ENCODE assay signal across 8 cellular contexts in genomic region chr3:45034612-45035252, GRCh38. TPM values are rescaled to one million over a fixed set of nuclear protein-coding genes. Genes with fewer than 3 reads are reported as not detected.
DNase-seq lines count a peak whose midpoint lies in the region; ATAC-seq and TF ChIP-seq lines count a peak whose summit lies in the region.

No MANE protein-coding gene starts in this region.

- DNase-seq in SKM-1 treated with dmso at 0.1 percent for 144 hours (lab: John Stamatoyannopoulos, UW; ENCODE audit: unreplicated experiment): peak; percentile 81
- peak; percentile 68 to 82 (median 73) for DNase-seq in heart left ventricle
- peak; percentile 40 for DNase-seq in stimulated activated naive B cell treated with anti-CD40 and anti-IgM and Interleukin-4, amounts not matched to agents 10 μg/mL and 1 μg/mL and 100 μg/mL, for 72 hours
- DNase-seq in HuH-7.5 (ENCODE audit: low spot score): no peak
- DNase-seq in mammary epithelial cell: no peak

- H3K4me3 ChIP-seq in heart left ventricle: peak overlapping the region in 1 of 12 donors; percentile 47
- no peak overlapping the region for H3K4me3 ChIP-seq in mammary epithelial cell (replicated peaks in 1 of 3; ENCODE audit: insufficient read depth in 1 of 3, low read depth in 2 of 3, low read length in 3 of 3)

- H3K9ac ChIP-seq in mammary epithelial cell (ENCODE audit: insufficient read depth, low read length): no peak overlapping the region

- H2AFZ ChIP-seq in mammary epithelial cell (ENCODE audit: low read depth, low read length): no peak overlapping the region

- H3K4me2 ChIP-seq in mammary epithelial cell (ENCODE audit: insufficient read depth, low read depth, low read length): no peak overlapping the region

- peak overlapping the region; percentile 5 for H3K27ac Mint-ChIP-seq in stimulated activated naive B cell treated with anti-CD40 and anti-IgM and Interleukin-4, amounts not matched to agents 10 μg/mL and 1 μg/mL and 100 μg/mL, for 72 hours

- peaks cover 13 to 16% of the 10 kb centered on the region in 2 donors for H3K4me1 Mint-ChIP-seq in stimulated activated naive B cell treated with anti-CD40 and anti-IgM and Interleukin-4, amounts not matched to agents 10 μg/mL and 1 μg/mL and 100 μg/mL, for 72 hours

- H3K27ac ChIP-seq in heart left ventricle: peak overlapping the region in 9 of 12 donors; percentile 3 to 88 (median 42)
- no peak overlapping the region for H3K27ac ChIP-seq in mammary epithelial cell (ENCODE audit: insufficient read depth, low read depth, low read length)

- H4K20me1 ChIP-seq in mammary epithelial cell (ENCODE audit: insufficient read depth, low read length): no peaks in the 10 kb centered on the region

- H3K27me3 Mint-ChIP-seq in stimulated activated naive B cell treated with anti-CD40 and anti-IgM and Interleukin-4, amounts not matched to agents 10 μg/mL and 1 μg/mL and 100 μg/mL, for 72 hours: peaks cover 28 to 39% of the 10 kb centered on the region in 2 donors

- H3K4me1 ChIP-seq in heart left ventricle (peaks cover 2 to 60% (median 37%) of the 10 kb centered on the region in 12 donors), mammary epithelial cell (ENCODE audit: insufficient read depth, low read length) (peaks cover 21% of the 10 kb centered on the region)

- TF ChIP-seq POLR2A in heart left ventricle (IDR thresholded peaks at IDR 0.05): no peak

- BruUV-seq in mammary epithelial cell (replicated peaks; lab: Mats Ljungman, UMichigan): no TSS peak

- H3K27me3 ChIP-seq in heart left ventricle: no peaks in the 10 kb centered on the region
- no peaks in the 10 kb centered on the region for H3K27me3 ChIP-seq in mammary epithelial cell (ENCODE audit: insufficient read depth, low read length)

- H3K36me3 Mint-ChIP-seq in stimulated activated naive B cell treated with anti-CD40 and anti-IgM and Interleukin-4, amounts not matched to agents 10 μg/mL and 1 μg/mL and 100 μg/mL, for 72 hours: no peaks in the 10 kb centered on the region

- no peak for TF ChIP-seq CTCF in heart left ventricle (IDR thresholded peaks at IDR 0.05)
- TF ChIP-seq CTCF in mammary epithelial cell (conservative IDR thresholded peaks at IDR 0.05 in 1 of 2, IDR thresholded peaks at IDR 0.05 in 1 of 2; ENCODE audit: extremely low read depth in 1 of 2, insufficient read depth in 1 of 2, low read depth in 1 of 2, low read length in 2 of 2): no peak

- dilution Hi-C loops in mammary epithelial cell (cut with HindIII; ENCODE audit: low sequenced_read_pairs): no loop called here

- CTCF ChIA-PET in mammary epithelial cell (lab: Charles Lee; ENCODE audit: low non-redundant PET): no interaction called here

- H3K36me3 ChIP-seq in heart left ventricle: peaks cover 0 to 33% (median 20%) of the 10 kb centered on the region in 9 donors
- no peaks in the 10 kb centered on the region for H3K36me3 ChIP-seq in mammary epithelial cell (ENCODE audit: insufficient read depth, low read length)

- intact Hi-C loops in heart left ventricle (cut with DNase I): loop anchor here in 9 of 10 donors (5.0 to 10.0 kb wide), 9 partner anchors 42 to 640 kb away; partner anchors contain the start of genes EXOSC7 (in 1 of the 9) and ZDHHC3 (in 1 of the 9)
- intact Hi-C loops in mammary epithelial cell (cut with micrococcal nuclease): loop anchor here (5.0 to 10.0 kb wide), 4 partner anchors 558 to 900 kb away; partner anchors contain the start of gene LIMD1

- in situ Hi-C loops in mammary epithelial cell (cut with MboI; ENCODE audit: low sequenced_read_pairs in 2 of 2): loop anchor here (5.0 to 25.0 kb wide), 4 partner anchors 183 to 630 kb away; no protein-coding TSS in a partner anchor

- H3K9me3 Mint-ChIP-seq in stimulated activated naive B cell treated with anti-CD40 and anti-IgM and Interleukin-4, amounts not matched to agents 10 μg/mL and 1 μg/mL and 100 μg/mL, for 72 hours: no peaks in the 10 kb centered on the region

- no peaks in the 10 kb centered on the region for H3K79me2 ChIP-seq in mammary epithelial cell (ENCODE audit: insufficient read depth, low read length)

- WGBS in heart left ventricle, 4 donors: 66 to 78% (median 70%) methylated on average over 3 of the region's 3 CpGs
- WGBS in mammary epithelial cell (ENCODE audit: low coverage, missing lambda C conversion rate): 88% methylated on average over 2 of the region's 3 CpGs

- peak overlapping the region; percentile 7 to 15 for H3K4me3 Mint-ChIP-seq in stimulated activated naive B cell treated with anti-CD40 and anti-IgM and Interleukin-4, amounts not matched to agents 10 μg/mL and 1 μg/mL and 100 μg/mL, for 72 hours

- ATAC-seq in GM21529 (IDR thresholded peaks at IDR 0.05; ENCODE audit: unreplicated experiment): peak; percentile 41
- peak; percentile 42 to 72 (median 57) for ATAC-seq in heart left ventricle
- peak; percentile 77 to 84 for ATAC-seq in stimulated activated naive B cell treated with anti-CD40 and anti-IgM and Interleukin-4, amounts not matched to agents 10 μg/mL and 1 μg/mL and 100 μg/mL, for 72 hours (replicated peaks)
- no peak for ATAC-seq in HG02970 (IDR thresholded peaks at IDR 0.05; ENCODE audit: low FRiP score, unreplicated experiment)
- no peak for ATAC-seq in GM19455 (IDR thresholded peaks at IDR 0.05; ENCODE audit: unreplicated experiment)

- H3K9me3 ChIP-seq in heart left ventricle: no peaks in the 10 kb centered on the region
- H3K9me3 ChIP-seq in mammary epithelial cell (replicated peaks; ENCODE audit: insufficient read depth, low read length): no peaks in the 10 kb centered on the region

RNA-seq across cellular contexts. Expression of gene CLEC3B, which starts 8.6 kb away (rescaled TPM):
- 100 to 1,000 TPM in 2 of 9 donors, 10 to 100 TPM in 7; 34.8 to 131 (median 71.3) TPM for total RNA-seq in heart left ventricle
- 100 to 1,000 TPM; 114 to 205 TPM for polyA plus RNA-seq in heart left ventricle
- total RNA-seq in mammary epithelial cell: under 1 TPM in 1 of 2 donors, not detected in 1; 0.33 TPM
- polyA plus RNA-seq in mammary epithelial cell: 0.11 TPM
- not detected for polyA minus RNA-seq in mammary epithelial cell

RNA-seq across cellular contexts. Expression of gene EXOSC7, which starts 58.7 kb away (rescaled TPM):
- 10 to 100 TPM; 23.8 to 87.3 (median 30.7) TPM for total RNA-seq in heart left ventricle
- polyA plus RNA-seq in heart left ventricle: 10 to 100 TPM; 34.8 to 52.5 TPM
- total RNA-seq in mammary epithelial cell: 10 to 100 TPM; 34.5 to 59.8 TPM
- 93.4 TPM for polyA plus RNA-seq in mammary epithelial cell
- polyA minus RNA-seq in mammary epithelial cell: 50.0 TPM

RNA-seq across cellular contexts. Expression of gene ZDHHC3, which starts 58.8 kb away (rescaled TPM):
- total RNA-seq in heart left ventricle (10 to 100 TPM; 40.5 to 94.7 (median 52.7) TPM), mammary epithelial cell (100 to 1,000 TPM in 1 of 2 donors, 10 to 100 TPM in 1; 85.7 to 106 TPM)
- polyA plus RNA-seq in heart left ventricle (10 to 100 TPM; 17.9 to 54.0 TPM), mammary epithelial cell (192 TPM)
- 314 TPM for polyA minus RNA-seq in mammary epithelial cell

Comparison
In these comparisons a context has a peak if more than half of its experiments do, and no peak if none do; other contexts are left out.
1. ATAC-seq: peak in GM21529 (single experiment), heart left ventricle (4 of 4) and stimulated activated naive B cell treated with anti-CD40 and anti-IgM and Interleukin-4, amounts not matched to agents 10 μg/mL and 1 μg/mL and 100 μg/mL, for 72 hours (2 of 2); none in HG02970 (single experiment) and GM19455 (single experiment).
2. DNase-seq: peak in SKM-1 treated with dmso at 0.1 percent for 144 hours (single experiment), heart left ventricle (5 of 5) and stimulated activated naive B cell treated with anti-CD40 and anti-IgM and Interleukin-4, amounts not matched to agents 10 μg/mL and 1 μg/mL and 100 μg/mL, for 72 hours (single experiment); none in HuH-7.5 (single experiment) and mammary epithelial cell (single experiment).
3. RNA of gene CLEC3B, which starts 8.6 kb away (total RNA-seq): 34.8 to 131 TPM in heart left ventricle; 0.33 TPM in mammary epithelial cell; every median in the first group is over 10 times any median in the second.